Comparison of ENCODE assay signal across 9 cellular contexts in genomic region chr9:136997830-136998234, GRCh38. TPM values are rescaled to one million over a fixed set of nuclear protein-coding genes. Genes with fewer than 3 reads are reported as not detected.
DNase-seq lines count a peak whose midpoint lies in the region; ATAC-seq and TF ChIP-seq lines count a peak whose summit lies in the region.
"Had no signal": no experiment of that assay in that cellular context is flagged by ENCODE, and none has a peak within 500 bp of the region (broad histone marks: within the 10 kb centered on the region; RNA-seq: fewer than 3 reads in every experiment).

No MANE protein-coding gene starts in this region.

- TF ChIP-seq CTCF in CD14-positive monocyte (IDR thresholded peaks at IDR 0.05) = no peak

- H3K27me3 Mint-ChIP-seq in CD14-positive monocyte (ENCODE audit: low read depth in 3 of 3) (peaks cover 23 to 50% (median 39%) of the 10 kb centered on the region in 3 donors), IgD-negative memory B cell (peaks cover 2% of the 10 kb centered on the region), naive B cell (peaks cover 3 to 18% (median 6%) of the 10 kb centered on the region in 3 donors)
- peaks cover 5% of the 10 kb centered on the region for H3K27me3 Mint-ChIP-seq in activated naive CD8-positive, alpha-beta T cell treated with anti-CD3 and anti-CD28 coated beads, Interleukin-2, amount 50 U/mL, for 24 hours

- no peak for DNase-seq in CD14-positive monocyte (ENCODE audit: low spot score)
- DNase-seq in activated naive CD8-positive, alpha-beta T cell treated with anti-CD3 and anti-CD28 coated beads, Interleukin-2, amount 50 U/mL, for 24 hours = peak; percentile 29
- DNase-seq in naive B cell = no peak
- DNase-seq in NCI-H2107 (lab: John Stamatoyannopoulos, UW) = no peak
- no peak for DNase-seq in NCI-H2171 treated with DMSO at 0.1 percent for 48 hours (lab: John Stamatoyannopoulos, UW)
- DNase-seq in NCI-H187 treated with DMSO at 0.1 percent for 48 hours (lab: John Stamatoyannopoulos, UW) = no peak
- DNase-seq: dorsolateral prefrontal cortex had no signal

- intact Hi-C loops in CD14-positive monocyte (cut with micrococcal nuclease) = loop anchor here in 1 of 2 donors (5.0 kb wide), 1 partner anchor 34 kb away; the partner anchor contains the start of gene FUT7

- H3K4me1 Mint-ChIP-seq in CD14-positive monocyte (peaks cover 70% of the 10 kb centered on the region), IgD-negative memory B cell (peaks cover 22 to 32% (median 31%) of the 10 kb centered on the region in 3 donors), naive B cell (peaks cover 21 to 50% (median 47%) of the 10 kb centered on the region in 3 donors)
- peaks cover 52% of the 10 kb centered on the region for H3K4me1 Mint-ChIP-seq in activated naive CD8-positive, alpha-beta T cell treated with anti-CD3 and anti-CD28 coated beads, Interleukin-2, amount 50 U/mL, for 24 hours

- H3K4me3 Mint-ChIP-seq in CD14-positive monocyte (peak overlapping the region; percentile 32 to 67), IgD-negative memory B cell (peak overlapping the region; percentile 34 to 92 (median 80)), naive B cell (peak overlapping the region; percentile 42 to 82 (median 68))
- no peak overlapping the region for H3K4me3 Mint-ChIP-seq in activated naive CD8-positive, alpha-beta T cell treated with anti-CD3 and anti-CD28 coated beads, Interleukin-2, amount 50 U/mL, for 24 hours

- peaks cover 0 to 7% (median 0%) of the 10 kb centered on the region in 7 donors for H3K9me3 Mint-ChIP-seq in CD14-positive monocyte
- no peaks in the 10 kb centered on the region for H3K9me3 Mint-ChIP-seq in IgD-negative memory B cell
- no peaks in the 10 kb centered on the region for H3K9me3 Mint-ChIP-seq in activated naive CD8-positive, alpha-beta T cell treated with anti-CD3 and anti-CD28 coated beads, Interleukin-2, amount 50 U/mL, for 24 hours
- H3K9me3 Mint-ChIP-seq in naive B cell = no peaks in the 10 kb centered on the region

- H3K27ac Mint-ChIP-seq in CD14-positive monocyte (peak overlapping the region in 2 of 7 donors; percentile 18 to 25), IgD-negative memory B cell (peak overlapping the region; percentile 81 to 96 (median 95)), naive B cell (peak overlapping the region in 4 of 6 donors; percentile 75 to 92 (median 90))
- peak overlapping the region; percentile 22 for H3K27ac Mint-ChIP-seq in activated naive CD8-positive, alpha-beta T cell treated with anti-CD3 and anti-CD28 coated beads, Interleukin-2, amount 50 U/mL, for 24 hours

- no peak for ATAC-seq in activated naive CD8-positive, alpha-beta T cell treated with anti-CD3 and anti-CD28 coated beads, Interleukin-2, amount 50 U/mL, for 24 hours
- ATAC-seq in naive B cell (ENCODE audit: low read depth in 2 of 2) (no peak), HG02759 (IDR thresholded peaks at IDR 0.05; ENCODE audit: unreplicated experiment) (no peak)

- H3K36me3 Mint-ChIP-seq in CD14-positive monocyte = peaks cover 10 to 12% of the 10 kb centered on the region in 2 donors
- no peaks in the 10 kb centered on the region for H3K36me3 Mint-ChIP-seq in IgD-negative memory B cell
- H3K36me3 Mint-ChIP-seq in activated naive CD8-positive, alpha-beta T cell treated with anti-CD3 and anti-CD28 coated beads, Interleukin-2, amount 50 U/mL, for 24 hours (ENCODE audit: low read depth) = no peaks in the 10 kb centered on the region
- no peaks in the 10 kb centered on the region for H3K36me3 Mint-ChIP-seq in naive B cell

RNA-seq across cellular contexts. Expression of gene CLIC3, which starts 1.5 kb away (rescaled TPM):
- polyA plus RNA-seq in CD14-positive monocyte (under 1 TPM in 1 of 2 donors, not detected in 1; 0.51 TPM), IgD-negative memory B cell (3.5 TPM), naive B cell (ENCODE audit: low read depth in 6 of 6) (1 to 10 TPM in 3 of 6 donors, under 1 TPM in 2, not detected in 1; 0.82 to 2.7 (median 1.1) TPM)

RNA-seq across cellular contexts. Expression of gene PAXX, which starts 5.6 kb away (rescaled TPM):
- polyA plus RNA-seq in CD14-positive monocyte (10 to 100 TPM; 35.3 to 40.7 TPM), IgD-negative memory B cell (64.3 TPM), naive B cell (ENCODE audit: low read depth in 6 of 6) (10 to 100 TPM; 31.7 to 39.8 (median 35.6) TPM)

RNA-seq across cellular contexts. Expression of gene LCNL1, which starts 15.0 kb away (rescaled TPM):
- polyA plus RNA-seq in CD14-positive monocyte (not detected), IgD-negative memory B cell (not detected), naive B cell (ENCODE audit: low read depth in 6 of 6) (not detected)

RNA-seq across cellular contexts. Expression of gene PTGDS, which starts 20.5 kb away (rescaled TPM):
- polyA plus RNA-seq in CD14-positive monocyte = under 1 TPM in 1 of 2 donors, not detected in 1; 0.34 TPM
- not detected for polyA plus RNA-seq in IgD-negative memory B cell
- 1 to 10 TPM in 1 of 6 donors, under 1 TPM in 1, not detected in 4; 0.41 to 1.4 TPM for polyA plus RNA-seq in naive B cell (ENCODE audit: low read depth in 6 of 6)

RNA-seq across cellular contexts. Expression of gene ABCA2, which starts 30.2 kb away (rescaled TPM):
- polyA plus RNA-seq in CD14-positive monocyte = under 1 TPM; 0.18 to 0.40 TPM
- polyA plus RNA-seq in IgD-negative memory B cell = 3.9 TPM
- 1 to 10 TPM in 3 of 6 donors, under 1 TPM in 2, not detected in 1; 0.63 to 3.9 (median 1.3) TPM for polyA plus RNA-seq in naive B cell (ENCODE audit: low read depth in 6 of 6)
